Comparison of ENCODE assay signal across 8 cellular contexts in the genomic region with DNA sequence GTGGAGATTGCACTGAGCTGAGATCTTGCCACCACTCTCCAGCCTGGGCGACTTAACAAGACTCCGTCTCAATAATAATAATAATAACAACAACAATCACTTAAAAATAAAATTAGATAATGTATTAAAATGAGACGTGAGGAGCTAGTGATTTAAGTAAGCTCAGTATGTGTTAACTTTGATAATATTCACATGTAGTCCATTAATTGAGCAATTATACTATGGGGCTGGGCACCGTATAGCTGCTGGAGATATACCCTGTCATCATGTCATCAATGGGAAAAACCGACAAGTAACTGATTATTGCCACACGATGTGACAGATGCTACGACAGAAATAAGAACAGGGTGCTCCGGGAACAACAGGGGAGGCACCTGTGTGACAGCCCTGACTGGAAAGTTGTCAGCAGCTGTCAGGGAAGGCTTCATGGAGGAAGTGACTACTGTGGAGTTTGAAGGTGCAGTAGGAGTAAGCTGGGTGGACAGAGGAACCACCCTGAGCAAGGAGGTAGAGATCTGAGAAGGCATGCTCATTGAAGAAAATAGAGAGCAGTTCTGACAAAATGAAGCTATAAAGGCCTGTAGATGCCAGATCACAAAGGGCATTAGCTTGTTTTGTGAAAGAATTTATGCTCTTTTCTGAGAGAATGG. TPM values are rescaled to one million over a fixed set of nuclear protein-coding genes. Genes with fewer than 3 reads are reported as not detected.
DNase-seq lines count a peak whose midpoint lies in the region; ATAC-seq and TF ChIP-seq lines count a peak whose summit lies in the region.

No MANE protein-coding gene starts in this region.

- peaks cover 7% of the 10 kb centered on the region; the same call in 1 of the 2 replicates for H3K79me2 ChIP-seq in SU-DHL-6 (ENCODE audit: insufficient read depth, low read length)

- H3K27me3 ChIP-seq in SU-DHL-6 (ENCODE audit: low read length) = no peaks in the 10 kb centered on the region
- H3K27me3 ChIP-seq in spleen (replicated peaks in 1 of 7) = peaks cover 0 to 37% (median 0%) of the 10 kb centered on the region in 7 donors

- ATAC-seq in HG03460 (IDR thresholded peaks at IDR 0.05; ENCODE audit: unreplicated experiment) = no peak

- H3K9me2 ChIP-seq in SU-DHL-6 (replicated peaks; ENCODE audit: insufficient read depth, low read length) = no peaks in the 10 kb centered on the region

- H3K4me1 ChIP-seq in spleen = peaks cover 0 to 42% (median 27%) of the 10 kb centered on the region in 6 donors

- DNase-seq in DMS 273 (lab: John Stamatoyannopoulos, UW; ENCODE audit: unreplicated experiment) = peak; percentile 39
- DNase-seq in DMS 273 treated with DMSO at 0.1 percent for 48 hours (lab: John Stamatoyannopoulos, UW) = no peak
- DNase-seq in foreskin fibroblast = no peak
- no peak for DNase-seq in spleen
- no peak for DNase-seq in ureter (ENCODE audit: low spot score)
- DNase-seq in GM10248 (ENCODE audit: extremely low spot score) = no peak

- H4K20me1 ChIP-seq in SU-DHL-6 (ENCODE audit: low read depth, low read length) = no peaks in the 10 kb centered on the region

- no peaks in the 10 kb centered on the region for H3K9me3 ChIP-seq in SU-DHL-6 (ENCODE audit: insufficient read depth, low read length)
- no peaks in the 10 kb centered on the region for H3K9me3 ChIP-seq in spleen

- peaks cover 19% of the 10 kb centered on the region; the same call in 1 of the 2 replicates for H3F3A ChIP-seq in SU-DHL-6 (ENCODE audit: insufficient read depth)

- no peak for TF ChIP-seq POLR2A in spleen (IDR thresholded peaks at IDR 0.05)

- H3K27ac ChIP-seq in SU-DHL-6 (ENCODE audit: low read depth, low read length) = no peak overlapping the region
- H3K27ac ChIP-seq in spleen = peak overlapping the region; percentile 64 to 97 (median 92)

- WGBS in spleen, 5 donors = 86 to 91% (median 89%) methylated on average over 8 of the region's 8 CpGs

- CTCF ChIA-PET in GM10248 (lab: Yijun Ruan, JAX) = interaction anchor here (0.7 to 2.0 kb wide), 12 partner anchors 11 to 151 kb away, joined by 3 to 11 read pairs (median 3); no protein-coding TSS in a partner anchor

- intact Hi-C loops in spleen (cut with DNase I; ENCODE audit: low total_unique reads) = no loop called here

- peak overlapping the region; percentile 75; the same call in 1 of the 2 replicates for H3K9ac ChIP-seq in SU-DHL-6 (ENCODE audit: low read length)

- POLR2A ChIA-PET in GM10248 (lab: Yijun Ruan, JAX) = no interaction called here

- H3K4me3 ChIP-seq in SU-DHL-6 (ENCODE audit: insufficient read depth, low read length, poor library complexity, severe bottlenecking) (peak overlapping the region; percentile 71), foreskin fibroblast (ENCODE audit: low read depth in 1 of 2, low read length in 2 of 2) (peak overlapping the region; percentile 54 to 89), spleen (peak overlapping the region in 7 of 8 donors; percentile 54 to 83 (median 73))

- peak overlapping the region; percentile 99 for H2AFZ ChIP-seq in SU-DHL-6 (ENCODE audit: low read depth, low read length, severe bottlenecking)

- TF ChIP-seq CTCF in SU-DHL-6 (IDR thresholded peaks at IDR 0.05; ENCODE audit: insufficient read depth, low read length, poor library complexity, severe bottlenecking) (no peak), foreskin fibroblast (IDR thresholded peaks at IDR 0.05; ENCODE audit: low read depth, low read length) (no peak), spleen (IDR thresholded peaks at IDR 0.05 in 8 of 11, conservative IDR thresholded peaks at IDR 0.05 in 3 of 11) (no peak), GM10248 (IDR thresholded peaks at IDR 0.05; ENCODE audit: control extremely low read depth, extremely low read depth, low read depth, missing control alignments) (no peak)

- peak overlapping the region; percentile 79 for H3K4me2 ChIP-seq in SU-DHL-6 (ENCODE audit: low read depth, low read length, poor library complexity, severe bottlenecking)

- H3K36me3 ChIP-seq in SU-DHL-6 (ENCODE audit: low read length) = no peaks in the 10 kb centered on the region
- H3K36me3 ChIP-seq in spleen = no peaks in the 10 kb centered on the region

RNA-seq across cellular contexts. Expression of gene CAMSAP2, which starts 0.9 kb away (rescaled TPM):
- total RNA-seq in spleen (10 to 100 TPM; 13.9 to 24.7 (median 20.4) TPM), ureter (37.8 TPM)
- polyA plus RNA-seq in spleen = 1 to 10 TPM; 2.1 to 4.8 (median 2.4) TPM
